18 cellular contexts compared by ENCODE assay signal in the genomic region with DNA sequence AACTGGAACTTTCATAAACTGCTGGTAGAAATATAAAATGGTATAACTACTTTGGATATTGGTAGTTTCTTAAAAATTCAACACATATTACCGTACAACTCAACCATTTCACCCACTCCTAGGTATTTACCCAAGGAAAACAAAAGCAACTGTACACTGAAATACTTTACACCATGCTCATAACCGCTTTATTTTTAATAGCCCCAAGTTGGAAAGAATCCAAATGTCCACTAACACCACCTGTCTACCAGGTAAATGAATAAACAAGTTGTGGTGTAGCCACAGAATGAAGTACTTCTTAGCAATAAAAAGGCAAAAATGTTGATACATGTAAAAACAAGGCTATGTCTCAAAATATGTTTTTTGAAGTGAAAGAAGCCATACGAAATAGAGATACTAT.
DNase-seq lines count a peak whose midpoint lies in the region; ATAC-seq, FAIRE-seq and TF ChIP-seq lines count a peak whose summit lies in the region.
"Had no signal": no experiment of that assay in that cellular context is flagged by ENCODE, and none has a peak within 500 bp of the region (broad histone marks: within the 10 kb centered on the region; RNA-seq: fewer than 3 reads in every experiment).

No MANE protein-coding gene starts in this region.

- peaks cover 37% of the 10 kb centered on the region for H3K4me1 ChIP-seq in RWPE2 (ENCODE audit: insufficient read depth, poor library complexity, severe bottlenecking)
- H3K4me1 ChIP-seq: testis had no signal

- peak overlapping the region; percentile 74 for H3K27ac ChIP-seq in RWPE2 (ENCODE audit: poor library complexity, severe bottlenecking)
- H3K27ac ChIP-seq: hepatocyte, testis had no signal

- no peaks in the 10 kb centered on the region for H3K27me3 ChIP-seq in RWPE2 (ENCODE audit: insufficient read depth, poor library complexity, severe bottlenecking)
- H3K27me3 ChIP-seq: hepatocyte, testis had no signal

- no peaks in the 10 kb centered on the region for H3K9me3 ChIP-seq in RWPE2 (ENCODE audit: severe bottlenecking)
- H3K9me3 ChIP-seq: testis had no signal

- no peak overlapping the region for H3K4me3 ChIP-seq in RWPE2 (ENCODE audit: severe bottlenecking)
- H3K4me3 ChIP-seq: hepatocyte, testis had no signal

- peak; percentile 21 for FAIRE-seq in D721Med (lab: Jason Lieb, UNC)
- FAIRE-seq: RCC 7860 had no signal

- DNase-seq in D721Med (ENCODE audit: insufficient read length, low spot score), result no peak
- DNase-seq in NCI-H1092 treated with DMSO at 0.1 percent for 48 hours (lab: John Stamatoyannopoulos, UW), result peak; percentile 11
- DNase-seq in NCI-H2196 treated with DMSO at 0.1 percent for 48 hours (lab: John Stamatoyannopoulos, UW; ENCODE audit: unreplicated experiment), result peak; percentile 35
- no peak for DNase-seq in RWPE2 (ENCODE audit: low spot score)
- no peak for DNase-seq in stimulated activated CD8-positive, alpha-beta memory T cell treated with anti-CD3 and anti-CD28 coated beads, Interleukin-4, amount 100 ng/mL, for 48 hours
- DNase-seq: ACHN, C1 segment of cervical spinal cord, islet precursor cell, nucleus accumbens, retina, T1000, testis had no signal

- ATAC-seq in RWPE2 (ENCODE audit: low read depth) (peak; percentile 78), HG02642 (IDR thresholded peaks at IDR 0.05; ENCODE audit: poor library complexity, unreplicated experiment) (no peak), GM19395 (IDR thresholded peaks at IDR 0.05; ENCODE audit: unreplicated experiment) (no peak), esophagus mucosa (no peak)
- ATAC-seq: stimulated activated effector memory CD8-positive, alpha-beta T cell treated with anti-CD3 and anti-CD28 coated beads, Interleukin-12 subunit alpha, Interleukin-12 subunit beta, amount 100 ng/mL, for 72 hours had no signal

- no peaks in the 10 kb centered on the region for H3K36me3 ChIP-seq in RWPE2 (ENCODE audit: low read depth)

- TF ChIP-seq CTCF in D721Med (IDR thresholded peaks at IDR 0.05; ENCODE audit: insufficient read depth, missing control alignments), result no peak
- TF ChIP-seq CTCF in RWPE2 (IDR thresholded peaks at IDR 0.05; ENCODE audit: poor library complexity, severe bottlenecking), result no peak

Comparison
In these comparisons a context has a peak if more than half of its experiments do, and no peak if none do; other contexts are left out.
1. DNase-seq: peak in NCI-H1092 treated with DMSO at 0.1 percent for 48 hours (single experiment) and NCI-H2196 treated with DMSO at 0.1 percent for 48 hours (single experiment); none in D721Med (single experiment), RWPE2 (single experiment) and stimulated activated CD8-positive, alpha-beta memory T cell treated with anti-CD3 and anti-CD28 coated beads, Interleukin-4, amount 100 ng/mL, for 48 hours (single experiment).